Comparison of ENCODE assay signal across 21 cellular contexts in the genomic region with DNA sequence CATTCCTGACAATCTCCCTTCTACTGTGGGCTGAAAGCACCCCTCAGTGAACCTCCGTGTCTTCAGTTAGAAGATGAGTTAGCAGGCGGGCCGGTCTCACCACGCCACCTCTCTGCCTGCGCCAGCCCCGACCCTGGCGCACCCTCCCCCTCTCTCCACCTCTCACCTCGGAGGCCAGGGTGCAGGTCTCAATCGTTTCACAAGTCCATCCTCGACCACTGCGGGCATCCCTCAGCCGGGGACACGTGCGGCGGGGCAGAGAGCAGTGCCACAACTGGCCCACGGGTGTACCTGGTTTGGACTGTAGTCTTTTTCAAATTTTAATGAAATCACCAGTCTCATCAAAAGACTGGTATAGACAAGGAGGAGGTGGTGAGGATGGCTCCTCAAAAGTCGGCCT. TPM values are rescaled to one million over a fixed set of nuclear protein-coding genes. Genes with fewer than 3 reads are reported as not detected.
DNase-seq lines count a peak whose midpoint lies in the region; ATAC-seq, FAIRE-seq and TF ChIP-seq lines count a peak whose summit lies in the region.
"Had no signal": no experiment of that assay in that cellular context is flagged by ENCODE, and none has a peak within 500 bp of the region (broad histone marks: within the 10 kb centered on the region; RNA-seq: fewer than 3 reads in every experiment).

No MANE protein-coding gene starts in this region.

- H3K4me3 ChIP-seq in BLaER1 (no peak overlapping the region), psoas muscle (no peak overlapping the region)
- H3K4me3 ChIP-seq: Peyer's patch had no signal

- no peak for TF ChIP-seq CTCF in psoas muscle (IDR thresholded peaks at IDR 0.05)

- H3K27me3 Mint-ChIP-seq in effector memory CD8-positive, alpha-beta T cell = no peaks in the 10 kb centered on the region

- H3K36me3 ChIP-seq in BLaER1 (peaks cover 65% of the 10 kb centered on the region), psoas muscle (ENCODE audit: insufficient read depth in 1 of 2, low read depth in 1 of 2) (no peaks in the 10 kb centered on the region)
- H3K36me3 ChIP-seq: Peyer's patch had no signal

- H3K9me3 Mint-ChIP-seq in effector memory CD8-positive, alpha-beta T cell = no peaks in the 10 kb centered on the region
- H3K9me3 Mint-ChIP-seq: CD8-positive, alpha-beta T cell had no signal

- peak overlapping the region in 1 of 2 donors; percentile 18 for H3K4me3 Mint-ChIP-seq in effector memory CD8-positive, alpha-beta T cell
- H3K4me3 Mint-ChIP-seq: CD8-positive, alpha-beta T cell had no signal

- peaks cover 64% of the 10 kb centered on the region for H3K36me3 Mint-ChIP-seq in effector memory CD8-positive, alpha-beta T cell (ENCODE audit: insufficient read depth)

- peaks cover 53 to 62% of the 10 kb centered on the region in 2 donors for H3K4me1 Mint-ChIP-seq in effector memory CD8-positive, alpha-beta T cell (ENCODE audit: low read depth in 2 of 2)

- intact Hi-C loops in psoas muscle (cut with DNase I) = no loop called here

- 0 out of 2 replicates have a peak overlapping the region, but pooled peaks have one; percentile 41 for H3K27ac ChIP-seq in BLaER1
- peak overlapping the region; percentile 23 for H3K27ac ChIP-seq in psoas muscle
- H3K27ac ChIP-seq: KMS-11, Peyer's patch had no signal

- no peaks in the 10 kb centered on the region for H3K27me3 ChIP-seq in BLaER1
- no peaks in the 10 kb centered on the region for H3K27me3 ChIP-seq in psoas muscle (ENCODE audit: insufficient read depth in 3 of 3, low read length in 2 of 3)
- H3K27me3 ChIP-seq: Peyer's patch had no signal

- H3K9me3 ChIP-seq in BLaER1 (no peaks in the 10 kb centered on the region), psoas muscle (no peaks in the 10 kb centered on the region)
- H3K9me3 ChIP-seq: Peyer's patch had no signal

- DNase-seq in HTR-8/SVneo (ENCODE audit: insufficient read length, low spot score) (no peak), psoas muscle (no peak), AG08395 (ENCODE audit: low spot score) (no peak), NCI-H510A (lab: John Stamatoyannopoulos, UW) (no peak), HCEC 1CT (no peak)
- DNase-seq in effector memory CD8-positive, alpha-beta T cell = no peak
- DNase-seq: CD8-positive, alpha-beta T cell; DND-41; GOT3; IMR-90; NCI-H1092 treated with DMSO at 0.1 percent for 48 hours; NCI-H146; NCI-H2029; NCI-H2227 treated with DMSO at 0.1 percent for 48 hours; NCI-H510A treated with DMSO at 0.1 percent for 48 hours; NCI-H774; Peyer's patch had no signal

- peak overlapping the region; percentile 44; the same call in 1 of the 2 replicates for H3K4me2 ChIP-seq in BLaER1
- H3K4me2 ChIP-seq: KMS-11 had no signal

- peak overlapping the region; percentile 85 to 95 for H3K27ac Mint-ChIP-seq in effector memory CD8-positive, alpha-beta T cell
- H3K27ac Mint-ChIP-seq: CD8-positive, alpha-beta T cell had no signal

- peaks cover 28% of the 10 kb centered on the region for H3K4me1 ChIP-seq in BLaER1
- peaks cover 19% of the 10 kb centered on the region for H3K4me1 ChIP-seq in psoas muscle
- H3K4me1 ChIP-seq: Peyer's patch had no signal

- no peak for ATAC-seq in effector memory CD8-positive, alpha-beta T cell (replicated peaks)
- no peak for ATAC-seq in psoas muscle
- ATAC-seq: CD8-positive, alpha-beta T cell; HCT116 had no signal

- H4K20me1 ChIP-seq in BLaER1 = peaks cover 28% of the 10 kb centered on the region

- FAIRE-seq in HTR-8/SVneo (lab: Jason Lieb, UNC) = peak; percentile 49
- FAIRE-seq: GM18507 had no signal

- WGBS in psoas muscle, 3 donors = 93 to 96% (median 94%) methylated on average over 17 of the region's 17 CpGs

- H3K9ac ChIP-seq in BLaER1 = no peak overlapping the region
- H3K9ac ChIP-seq: KMS-11 had no signal

RNA-seq across cellular contexts. Expression of a gene that starts 34.4 kb away (rescaled TPM):
- 1 to 10 TPM in 3 of 4 donors, under 1 TPM in 1; 0.64 to 3.1 (median 2.1) TPM for total RNA-seq in psoas muscle
- under 1 TPM; 0.18 to 0.64 (median 0.48) TPM for polyA plus RNA-seq in psoas muscle
